1 cellular context compared by ENCODE assay signal in the genomic region with DNA sequence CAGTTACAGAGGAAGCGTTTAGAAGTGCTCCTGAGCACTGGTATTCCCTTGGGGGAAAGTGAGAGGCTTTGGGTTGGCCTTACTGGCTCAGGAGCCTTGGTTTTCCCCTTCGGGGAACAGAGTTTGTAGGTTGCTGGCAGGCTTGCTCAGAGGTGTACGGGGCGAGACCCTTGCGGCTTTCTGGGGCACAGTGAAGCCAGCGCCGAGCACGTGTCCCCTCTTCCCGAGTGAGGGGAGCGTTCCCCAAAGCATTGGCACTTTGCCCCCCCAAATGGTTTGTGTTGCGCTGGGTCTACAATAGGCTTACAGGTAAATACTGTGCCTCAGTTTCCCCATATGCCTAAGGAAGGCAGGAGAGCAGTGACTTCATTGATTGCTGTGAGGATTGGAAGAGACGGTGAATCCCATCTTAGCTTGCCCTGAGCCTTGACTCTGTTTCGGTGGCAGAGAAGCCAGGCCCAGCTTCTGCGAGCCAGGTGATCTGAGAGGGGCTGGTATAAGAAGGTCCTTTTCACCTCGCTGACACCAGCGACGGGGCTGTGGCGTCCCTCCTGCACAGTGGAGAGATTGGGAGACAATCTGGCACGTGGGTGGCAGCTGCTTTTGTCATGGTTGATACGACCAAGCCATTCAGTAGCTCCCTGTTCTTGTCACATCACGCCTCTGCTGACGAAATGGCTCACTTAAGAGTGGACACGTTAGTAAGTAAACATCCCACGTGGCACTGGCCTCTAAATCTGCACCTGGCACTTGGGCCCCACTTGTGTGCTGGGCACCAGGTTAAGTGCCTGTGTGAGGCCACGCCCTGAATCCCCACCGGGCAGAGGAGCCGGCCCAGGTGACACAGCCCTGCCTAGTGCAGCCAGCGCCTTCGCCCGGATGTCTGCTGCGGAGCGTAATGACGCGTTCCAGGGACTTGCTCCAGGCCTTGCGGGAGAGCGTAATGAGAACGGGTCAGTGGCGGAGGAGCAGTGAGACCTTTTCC.
TF ChIP-seq lines count a peak whose summit lies in the region.

No MANE protein-coding gene starts in this region.

TF ChIP-seq in WTC11, 78 proteins besides CTCF, POLR2A, EP300 and RAD21 (continued from another document):
- TF ChIP-seq, protein P1, sequence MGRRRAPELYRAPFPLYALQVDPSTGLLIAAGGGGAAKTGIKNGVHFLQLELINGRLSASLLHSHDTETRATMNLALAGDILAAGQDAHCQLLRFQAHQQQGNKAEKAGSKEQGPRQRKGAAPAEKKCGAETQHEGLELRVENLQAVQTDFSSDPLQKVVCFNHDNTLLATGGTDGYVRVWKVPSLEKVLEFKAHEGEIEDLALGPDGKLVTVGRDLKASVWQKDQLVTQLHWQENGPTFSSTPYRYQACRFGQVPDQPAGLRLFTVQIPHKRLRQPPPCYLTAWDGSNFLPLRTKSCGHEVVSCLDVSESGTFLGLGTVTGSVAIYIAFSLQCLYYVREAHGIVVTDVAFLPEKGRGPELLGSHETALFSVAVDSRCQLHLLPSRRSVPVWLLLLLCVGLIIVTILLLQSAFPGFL (CRISPR knock-in tag; IDR thresholded peaks at IDR 0.05; ENCODE audit: borderline replicate concordance), result no peak
- TF ChIP-seq ZNF232 (CRISPR knock-in tag; IDR thresholded peaks at IDR 0.05) (no peak), ELF4 (CRISPR knock-in tag; IDR thresholded peaks at IDR 0.05; ENCODE audit: low read depth) (no peak), ZNF281 (CRISPR knock-in tag; IDR thresholded peaks at IDR 0.05) (no peak)
- TF ChIP-seq, protein P2, sequence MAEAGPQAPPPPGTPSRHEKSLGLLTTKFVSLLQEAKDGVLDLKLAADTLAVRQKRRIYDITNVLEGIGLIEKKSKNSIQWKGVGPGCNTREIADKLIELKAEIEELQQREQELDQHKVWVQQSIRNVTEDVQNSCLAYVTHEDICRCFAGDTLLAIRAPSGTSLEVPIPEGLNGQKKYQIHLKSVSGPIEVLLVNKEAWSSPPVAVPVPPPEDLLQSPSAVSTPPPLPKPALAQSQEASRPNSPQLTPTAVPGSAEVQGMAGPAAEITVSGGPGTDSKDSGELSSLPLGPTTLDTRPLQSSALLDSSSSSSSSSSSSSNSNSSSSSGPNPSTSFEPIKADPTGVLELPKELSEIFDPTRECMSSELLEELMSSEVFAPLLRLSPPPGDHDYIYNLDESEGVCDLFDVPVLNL (CRISPR knock-in tag; IDR thresholded peaks at IDR 0.05; ENCODE audit: borderline replicate concordance, low read depth), result no peak
